ENCODE assay signal across 23 cellular contexts in genomic region chr10:124512600-124512999, GRCh38.
"Had no signal": no experiment of that assay in that cellular context is flagged by ENCODE, and none has a peak within 500 bp of the region (broad histone marks: within the 10 kb centered on the region; RNA-seq: fewer than 3 reads in every experiment).

No MANE protein-coding gene starts in this region.

- H3K4me1 ChIP-seq: SJSA1 had no signal

- H3K4me1 Mint-ChIP-seq: IgD-negative memory B cell had no signal

- H3K36me3 ChIP-seq: SJSA1 had no signal

- H3K27ac Mint-ChIP-seq: IgD-negative memory B cell had no signal

- H3K4me3 Mint-ChIP-seq: IgD-negative memory B cell had no signal

- H3K9me3 ChIP-seq: SJSA1 had no signal

- H3K4me3 ChIP-seq: SJSA1, SK-N-MC had no signal

- FAIRE-seq: RCC 7860 had no signal

- DNase-seq: KBM-7, MV-4-11, NCI-H1048, NCI-H1105, NCI-H1417, NCI-H1436 treated with DMSO at 0.1 percent for 48 hours, NCI-H1694, NCI-H187 treated with DMSO at 0.1 percent for 48 hours, NCI-H2029 treated with DMSO at 0.1 percent for 48 hours, NCI-H2107, NCI-H226, NCI-H446, NCI-H510A, NCI-H524 treated with DMSO at 0.1 percent for 48 hours, NCI-H69, NCI-H774, Right ventricle myocardium superior, RPMI8226, SIG-M5 had no signal

- H3K27ac ChIP-seq: SJSA1, SK-N-MC had no signal

- H3K9me3 Mint-ChIP-seq: IgD-negative memory B cell had no signal

- H3K27me3 ChIP-seq: SJSA1 had no signal

- H3K27me3 Mint-ChIP-seq: IgD-negative memory B cell had no signal
